In genomic region chr1:2279210-2279639, GRCh38 we compare ENCODE assay signal across 9 cellular contexts. TPM values are rescaled to one million over a fixed set of nuclear protein-coding genes. Genes with fewer than 3 reads are reported as not detected.
DNase-seq lines count a peak whose midpoint lies in the region; ATAC-seq and TF ChIP-seq lines count a peak whose summit lies in the region.
"Had no signal": no experiment of that assay in that cellular context is flagged by ENCODE, and none has a peak within 500 bp of the region (broad histone marks: within the 10 kb centered on the region; RNA-seq: fewer than 3 reads in every experiment).

No MANE protein-coding gene starts in this region.

- H3K4me3 ChIP-seq in ACC112 (ENCODE audit: low read depth, low read length) (peak overlapping the region; percentile 43; the same call in 1 of the 2 replicates), Peyer's patch (no peak overlapping the region), prostate gland (no peak overlapping the region)
- H3K4me3 ChIP-seq in naive thymus-derived CD4-positive, alpha-beta T cell (ENCODE audit: low read length): no peak overlapping the region

- peak overlapping the region; percentile 45; the same call in 1 of the 2 replicates for H3K27ac ChIP-seq in ACC112 (ENCODE audit: low read depth, low read length)
- H3K27ac ChIP-seq in Peyer's patch: peak overlapping the region in 3 of 4 donors; percentile 57 to 69 (median 64)
- peak overlapping the region; percentile 16 for H3K27ac ChIP-seq in naive thymus-derived CD4-positive, alpha-beta T cell (ENCODE audit: low read depth, low read length)
- peak overlapping the region in 1 of 2 donors; percentile 41 for H3K27ac ChIP-seq in prostate gland

- peaks cover 14 to 65% (median 28%) of the 10 kb centered on the region in 7 donors for H3K4me1 Mint-ChIP-seq in naive thymus-derived CD4-positive, alpha-beta T cell
- H3K4me1 Mint-ChIP-seq in activated T-cell treated with anti-CD3 and anti-CD28 coated beads, Interleukin-2, amount 50 U/mL, for 4 hours (ENCODE audit: low read depth): peaks cover 35% of the 10 kb centered on the region

- POLR2A ChIA-PET in naive thymus-derived CD4-positive, alpha-beta T cell (lab: Charles Lee): interaction anchor here (0.8 kb wide), 1 partner anchor 345 kb away, joined by 3 read pairs; no protein-coding TSS in a partner anchor

- TF ChIP-seq CTCF in Peyer's patch (IDR thresholded peaks at IDR 0.05): no peak
- TF ChIP-seq CTCF in prostate gland (IDR thresholded peaks at IDR 0.05): no peak

- peak overlapping the region in 3 of 10 donors; percentile 31 to 59 (median 44) for H3K4me3 Mint-ChIP-seq in naive thymus-derived CD4-positive, alpha-beta T cell
- H3K4me3 Mint-ChIP-seq in activated T-cell treated with anti-CD3 and anti-CD28 coated beads, Interleukin-2, amount 50 U/mL, for 4 hours: no peak overlapping the region

- WGBS in prostate gland: 3% methylated on average over 12 of the region's 13 CpGs

- H2AFZ ChIP-seq in ACC112 (ENCODE audit: low read length, unreplicated experiment): no peak overlapping the region

- no peaks in the 10 kb centered on the region for H3K27me3 ChIP-seq in ACC112 (ENCODE audit: insufficient read depth, low read length)
- H3K27me3 ChIP-seq in Peyer's patch: no peaks in the 10 kb centered on the region
- H3K27me3 ChIP-seq in naive thymus-derived CD4-positive, alpha-beta T cell (ENCODE audit: control insufficient read depth in 2 of 2, insufficient read depth in 2 of 2, low read length in 2 of 2): no peaks in the 10 kb centered on the region
- H3K27me3 ChIP-seq in prostate gland (replicated peaks; ENCODE audit: insufficient read depth): no peaks in the 10 kb centered on the region

- peaks cover 7% of the 10 kb centered on the region; the same call in 1 of the 2 replicates for H3K36me3 ChIP-seq in ACC112 (ENCODE audit: insufficient read depth, low read length)
- no peaks in the 10 kb centered on the region for H3K36me3 ChIP-seq in Peyer's patch
- peaks cover 0 to 19% (median 0%) of the 10 kb centered on the region in 3 experiments for H3K36me3 ChIP-seq in naive thymus-derived CD4-positive, alpha-beta T cell (ENCODE audit: control insufficient read depth in 2 of 3, insufficient read depth in 3 of 3, low read length in 3 of 3)
- H3K36me3 ChIP-seq in prostate gland: no peaks in the 10 kb centered on the region

- TF ChIP-seq POLR2A in Peyer's patch (IDR thresholded peaks at IDR 0.05) (no peak), prostate gland (IDR thresholded peaks at IDR 0.05) (no peak)

- H3K27ac Mint-ChIP-seq in naive thymus-derived CD4-positive, alpha-beta T cell: peak overlapping the region in 8 of 9 donors; percentile 15 to 86 (median 75)

- DNase-seq in Peyer's patch (no peak), fibroblast of the conjunctiva (ENCODE audit: low read depth) (peak; percentile 87), D341Med (ENCODE audit: low spot score) (no peak), prostate gland (ENCODE audit: low spot score) (no peak)
- no peak for DNase-seq in naive thymus-derived CD4-positive, alpha-beta T cell
- no peak for DNase-seq in activated T-cell treated with anti-CD3 and anti-CD28 coated beads, Interleukin-2, amount 50 U/mL, for 4 hours
- DNase-seq: DMS79 had no signal

- H3K27me3 Mint-ChIP-seq in naive thymus-derived CD4-positive, alpha-beta T cell: no peaks in the 10 kb centered on the region
- H3K27me3 Mint-ChIP-seq in activated T-cell treated with anti-CD3 and anti-CD28 coated beads, Interleukin-2, amount 50 U/mL, for 4 hours (ENCODE audit: low read depth): no peaks in the 10 kb centered on the region

- H3K9me3 Mint-ChIP-seq in naive thymus-derived CD4-positive, alpha-beta T cell: no peaks in the 10 kb centered on the region
- no peaks in the 10 kb centered on the region for H3K9me3 Mint-ChIP-seq in activated T-cell treated with anti-CD3 and anti-CD28 coated beads, Interleukin-2, amount 50 U/mL, for 4 hours

- H3K36me3 Mint-ChIP-seq in naive thymus-derived CD4-positive, alpha-beta T cell: peaks cover 0 to 9% (median 6%) of the 10 kb centered on the region in 5 donors
- H3K36me3 Mint-ChIP-seq in activated T-cell treated with anti-CD3 and anti-CD28 coated beads, Interleukin-2, amount 50 U/mL, for 4 hours (ENCODE audit: insufficient read depth): no peaks in the 10 kb centered on the region

- intact Hi-C loops in naive thymus-derived CD4-positive, alpha-beta T cell (cut with micrococcal nuclease): no loop called here
- intact Hi-C loops in prostate gland (cut with DNase I): no loop called here

- peaks cover 71% of the 10 kb centered on the region for H3K79me2 ChIP-seq in ACC112 (ENCODE audit: control insufficient read depth, insufficient read depth, low read length, unreplicated experiment)

- CTCF ChIA-PET in naive thymus-derived CD4-positive, alpha-beta T cell (lab: Charles Lee): no interaction called here

- no peak for ATAC-seq in naive thymus-derived CD4-positive, alpha-beta T cell
- no peak for ATAC-seq in HG02763 (IDR thresholded peaks at IDR 0.05; ENCODE audit: unreplicated experiment)
- no peak for ATAC-seq in activated T-cell treated with anti-CD3 and anti-CD28 coated beads, Interleukin-2, amount 50 U/mL, for 4 hours

- H3K4me1 ChIP-seq in ACC112 (ENCODE audit: control insufficient read depth, insufficient read depth, low read length, unreplicated experiment) (peaks cover 42% of the 10 kb centered on the region), Peyer's patch (peaks cover 0 to 69% (median 9%) of the 10 kb centered on the region in 4 donors), prostate gland (replicated peaks) (peaks cover 23% of the 10 kb centered on the region)
- peaks cover 6 to 47% of the 10 kb centered on the region in 2 donors for H3K4me1 ChIP-seq in naive thymus-derived CD4-positive, alpha-beta T cell (ENCODE audit: control insufficient read depth in 2 of 2, insufficient read depth in 2 of 2, low read length in 2 of 2)

- H3K9me3 ChIP-seq in Peyer's patch (no peaks in the 10 kb centered on the region), prostate gland (no peaks in the 10 kb centered on the region)
- H3K9me3 ChIP-seq in naive thymus-derived CD4-positive, alpha-beta T cell (ENCODE audit: control insufficient read depth in 2 of 3, low read length in 3 of 3): no peaks in the 10 kb centered on the region

RNA-seq across cellular contexts. Expression of gene SKI, which starts 51.1 kb away (rescaled TPM):
- total RNA-seq in Peyer's patch: 10 to 100 TPM; 20.1 to 41.5 (median 37.1) TPM
- 100 to 1,000 TPM in 2 of 5 experiments, 10 to 100 TPM in 3; 63.4 to 278 (median 97.9) TPM for total RNA-seq in naive thymus-derived CD4-positive, alpha-beta T cell
- polyA plus RNA-seq in naive thymus-derived CD4-positive, alpha-beta T cell: under 1 TPM; 0.61 to 0.92 TPM
- total RNA-seq in activated T-cell treated with anti-CD3 and anti-CD28 coated beads, Interleukin-2, amount 50 U/mL, for 4 hours: 10 to 100 TPM; 43.8 to 45.2 (median 44.7) TPM
- 100 to 1,000 TPM in 1 of 2 donors, 10 to 100 TPM in 1; 46.2 to 114 TPM for total RNA-seq in prostate gland
